ENCODE assay signal across 3 cellular contexts in the genomic region with DNA sequence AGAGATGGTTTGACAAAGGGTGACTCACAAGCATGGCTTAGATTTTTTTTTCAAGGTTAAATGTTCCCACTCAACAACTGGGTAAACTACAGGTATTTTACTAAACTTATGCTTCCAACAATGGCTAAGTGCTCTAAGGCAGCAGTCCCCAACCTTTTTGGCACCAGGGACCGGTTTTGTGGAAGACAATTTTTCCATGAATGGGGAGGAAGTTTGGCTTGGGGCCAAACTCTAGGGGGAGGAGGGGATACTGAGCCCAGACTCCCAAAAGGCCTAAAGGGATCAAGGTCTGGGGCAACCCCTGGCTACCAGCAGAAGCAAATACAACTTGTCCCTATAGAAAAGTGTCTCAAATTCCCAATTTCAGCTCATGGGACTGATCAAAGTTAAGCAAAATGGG.
A peak's percentile ranks its signal among the peaks of the same experiment; 100 is the strongest.
TF ChIP-seq lines count a peak whose summit lies in the region.

No MANE protein-coding gene starts in this region.

TF ChIP-seq in A549, 52 proteins besides CTCF, POLR2A, EP300 and RAD21:
- TF ChIP-seq FOXS1 (CRISPR knock-in tag; IDR thresholded peaks at IDR 0.05), result no peak
- no peak for TF ChIP-seq RNF2 (IDR thresholded peaks at IDR 0.05; ENCODE audit: borderline replicate concordance, low read depth)
- TF ChIP-seq FOSL2 (IDR thresholded peaks at IDR 0.05), result no peak
- TF ChIP-seq FOSL2 (CRISPR knock-in tag; IDR thresholded peaks at IDR 0.05), result 0 out of 2 replicates have a peak, but pooled peaks have one; percentile 5

TF ChIP-seq in Ishikawa, 13 proteins besides CTCF, POLR2A, EP300 and RAD21:
- no peak for TF ChIP-seq FOXM1 (IDR thresholded peaks at IDR 0.05; ENCODE audit: borderline replicate concordance, low read depth)
- peak; percentile 21; the same call in 1 of the 2 replicates for TF ChIP-seq NFIC (IDR thresholded peaks at IDR 0.05)

TF ChIP-seq in K562, 482 proteins besides CTCF, POLR2A, EP300 and RAD21:
- TF ChIP-seq MEF2A (IDR thresholded peaks at IDR 0.05; ENCODE audit: control insufficient read depth, low read depth, low read length) (no peak), NFIC (IDR thresholded peaks at IDR 0.05) (peak; percentile 82)
TF ChIP-seq in K562: peak in this region for 1.
